40 cellular contexts compared by ENCODE assay signal in genomic region chr13:92621985-92622384, GRCh38.
"Had no signal": no experiment of that assay in that cellular context is flagged by ENCODE, and none has a peak within 500 bp of the region (broad histone marks: within the 10 kb centered on the region; RNA-seq: fewer than 3 reads in every experiment).

No MANE protein-coding gene starts in this region.

- H3K4me3 ChIP-seq: adrenal gland, ascending aorta, body of pancreas, breast epithelium, cardiac muscle cell had no signal

- H3K4me1 Mint-ChIP-seq: activated naive CD4-positive, alpha-beta T cell treated with anti-CD3 and anti-CD28 coated beads, Interleukin-2, amount 10 ng/mL, durations not matched to agents 7 days and 5 days; activated naive CD4-positive, alpha-beta T cell treated with anti-CD3 and anti-CD28 coated beads, Interleukin-2, amount 50 U/mL, for 24 hours; activated naive CD8-positive, alpha-beta T cell treated with anti-CD3 and anti-CD28 coated beads for 36 hours; activated naive CD8-positive, alpha-beta T cell treated with anti-CD3 and anti-CD28 coated beads, Interleukin-2, amount 10 ng/mL, durations not matched to agents 7 days and 5 days; activated naive CD8-positive, alpha-beta T cell treated with anti-CD3 and anti-CD28 coated beads, Interleukin-2, amount 50 U/mL, for 24 hours; activated T-helper 17 cell treated with anti-CD3 and anti-CD28 coated beads, Interleukin-2, amount 50 U/mL, for 72 hours; brain; central memory CD8-positive, alpha-beta T cell had no signal

- H3K4me1 ChIP-seq: adrenal gland, ascending aorta, body of pancreas, breast epithelium had no signal

- H3K4me3 Mint-ChIP-seq: activated naive CD4-positive, alpha-beta T cell treated with anti-CD3 and anti-CD28 coated beads for 36 hours; activated naive CD4-positive, alpha-beta T cell treated with anti-CD3 and anti-CD28 coated beads, Interleukin-2, amount 10 ng/mL, durations not matched to agents 7 days and 5 days; activated naive CD4-positive, alpha-beta T cell treated with anti-CD3 and anti-CD28 coated beads, Interleukin-2, amount 50 U/mL, for 24 hours; activated naive CD8-positive, alpha-beta T cell; activated naive CD8-positive, alpha-beta T cell treated with anti-CD3 and anti-CD28 coated beads for 36 hours; activated naive CD8-positive, alpha-beta T cell treated with anti-CD3 and anti-CD28 coated beads, Interleukin-2, amount 10 ng/mL, durations not matched to agents 7 days and 5 days; activated naive CD8-positive, alpha-beta T cell treated with anti-CD3 and anti-CD28 coated beads, Interleukin-2, amount 50 U/mL, for 24 hours; activated T-cell treated with anti-CD3 and anti-CD28 coated beads, Interleukin-2, amount 50 U/mL, for 24 hours; activated T-cell treated with anti-CD3 and anti-CD28 coated beads, Interleukin-2, amount 50 U/mL, for 4 hours; activated T-cell treated with anti-CD3 and anti-CD28 coated beads, Interleukin-2, amount 50 U/mL, for 72 hours; activated T-helper 1 cell treated with anti-CD3 and anti-CD28 coated beads, Interleukin-12 subunit alpha, Interleukin-12 subunit beta, Interleukin-2, Interleukin-4 antibody, amounts not matched to agents 30 ng/mL and 10 ng/mL and 1 ng/mL, durations not matched to agents 14 hours and 24 hours and 36 hours; activated T-helper 17 cell treated with anti-CD3 and anti-CD28 coated beads, Interleukin-2, amount 50 U/mL, for 72 hours; brain; central memory CD8-positive, alpha-beta T cell had no signal

- ATAC-seq: activated naive CD4-positive, alpha-beta T cell treated with anti-CD3 and anti-CD28 coated beads, Interleukin-2, amount 50 U/mL, for 72 hours; activated naive CD8-positive, alpha-beta T cell treated with anti-CD3 and anti-CD28 coated beads, Interleukin-2, amount 50 U/mL, for 24 hours; activated T-cell treated with anti-CD3 and anti-CD28 coated beads, Interleukin-2, amount 50 U/mL, for 4 hours; activated T-cell treated with anti-CD3 and anti-CD28 coated beads, Interleukin-2, amount 50 U/mL, for 72 hours; activated T-helper 17 cell treated with anti-CD3 and anti-CD28 coated beads, Interleukin-2, amount 50 U/mL, for 72 hours; body of pancreas had no signal

- H3K27me3 ChIP-seq: adrenal gland, ascending aorta, body of pancreas, brain microvascular endothelial cell, breast epithelium, cardiac muscle cell had no signal

- H3K27ac Mint-ChIP-seq: activated naive CD4-positive, alpha-beta T cell treated with anti-CD3 and anti-CD28 coated beads for 36 hours; activated naive CD4-positive, alpha-beta T cell treated with anti-CD3 and anti-CD28 coated beads, Interleukin-2, amount 10 ng/mL, durations not matched to agents 7 days and 5 days; activated naive CD4-positive, alpha-beta T cell treated with anti-CD3 and anti-CD28 coated beads, Interleukin-2, amount 50 U/mL, for 24 hours; activated naive CD4-positive, alpha-beta T cell treated with anti-CD3 and anti-CD28 coated beads, Interleukin-2, amount 50 U/mL, for 72 hours; activated naive CD8-positive, alpha-beta T cell; activated naive CD8-positive, alpha-beta T cell treated with anti-CD3 and anti-CD28 coated beads for 36 hours; activated naive CD8-positive, alpha-beta T cell treated with anti-CD3 and anti-CD28 coated beads, Interleukin-2, amount 10 ng/mL, durations not matched to agents 7 days and 5 days; activated naive CD8-positive, alpha-beta T cell treated with anti-CD3 and anti-CD28 coated beads, Interleukin-2, amount 50 U/mL, for 24 hours; activated T-cell treated with anti-CD3 and anti-CD28 coated beads, Interleukin-2, amount 50 U/mL, for 24 hours; activated T-cell treated with anti-CD3 and anti-CD28 coated beads, Interleukin-2, amount 50 U/mL, for 72 hours; activated T-helper 1 cell treated with anti-CD3 and anti-CD28 coated beads, Interleukin-12 subunit alpha, Interleukin-12 subunit beta, Interleukin-2, Interleukin-4 antibody, amounts not matched to agents 30 ng/mL and 10 ng/mL and 1 ng/mL, durations not matched to agents 14 hours and 24 hours and 36 hours; activated T-helper 17 cell treated with anti-CD3 and anti-CD28 coated beads, Interleukin-2, amount 50 U/mL, for 72 hours; activated T-helper 2 cell treated with anti-CD3 and anti-CD28 coated beads, Interferon-gamma antibody, Interleukin-2, Interleukin-4, amounts not matched to agents 10 μg/mL and 5 μg/mL and 100 μg/mL, durations not matched to agents 14 hours and 24 hours and 36 hours; brain had no signal

- H3K9me3 Mint-ChIP-seq: activated naive CD4-positive, alpha-beta T cell treated with anti-CD3 and anti-CD28 coated beads, Interleukin-2, amount 50 U/mL, for 24 hours; activated naive CD8-positive, alpha-beta T cell treated with anti-CD3 and anti-CD28 coated beads for 36 hours; activated T-helper 1 cell treated with anti-CD3 and anti-CD28 coated beads, Interleukin-12 subunit alpha, Interleukin-12 subunit beta, Interleukin-2, Interleukin-4 antibody, amounts not matched to agents 30 ng/mL and 10 ng/mL and 1 ng/mL, durations not matched to agents 14 hours and 24 hours and 36 hours; brain had no signal

- H3K27ac ChIP-seq: adrenal gland, ascending aorta, body of pancreas, brain microvascular endothelial cell, breast epithelium, cardiac muscle cell had no signal

- H3K36me3 Mint-ChIP-seq: activated naive CD4-positive, alpha-beta T cell treated with anti-CD3 and anti-CD28 coated beads, Interleukin-2, amount 10 ng/mL, durations not matched to agents 7 days and 5 days; activated naive CD4-positive, alpha-beta T cell treated with anti-CD3 and anti-CD28 coated beads, Interleukin-2, amount 50 U/mL, for 24 hours; activated naive CD4-positive, alpha-beta T cell treated with anti-CD3 and anti-CD28 coated beads, Interleukin-2, amount 50 U/mL, for 72 hours; activated naive CD8-positive, alpha-beta T cell; activated naive CD8-positive, alpha-beta T cell treated with anti-CD3 and anti-CD28 coated beads for 36 hours; activated naive CD8-positive, alpha-beta T cell treated with anti-CD3 and anti-CD28 coated beads, Interleukin-2, amount 10 ng/mL, durations not matched to agents 7 days and 5 days; brain had no signal

- H3K36me3 ChIP-seq: adrenal gland, ascending aorta, brain microvascular endothelial cell, breast epithelium, cardiac muscle cell had no signal

- FAIRE-seq: astrocyte, bronchial epithelial cell had no signal

- H3K27me3 Mint-ChIP-seq: activated naive CD4-positive, alpha-beta T cell treated with anti-CD3 and anti-CD28 coated beads, Interleukin-2, amount 10 ng/mL, durations not matched to agents 7 days and 5 days; activated naive CD4-positive, alpha-beta T cell treated with anti-CD3 and anti-CD28 coated beads, Interleukin-2, amount 50 U/mL, for 24 hours; activated naive CD8-positive, alpha-beta T cell; activated naive CD8-positive, alpha-beta T cell treated with anti-CD3 and anti-CD28 coated beads for 36 hours; activated naive CD8-positive, alpha-beta T cell treated with anti-CD3 and anti-CD28 coated beads, Interleukin-2, amount 10 ng/mL, durations not matched to agents 7 days and 5 days; activated naive CD8-positive, alpha-beta T cell treated with anti-CD3 and anti-CD28 coated beads, Interleukin-2, amount 50 U/mL, for 24 hours; activated T-cell treated with anti-CD3 and anti-CD28 coated beads, Interleukin-2, amount 50 U/mL, for 24 hours; activated T-helper 17 cell treated with anti-CD3 and anti-CD28 coated beads, Interleukin-2, amount 50 U/mL, for 72 hours; brain; central memory CD8-positive, alpha-beta T cell had no signal

- H3K9me3 ChIP-seq: adrenal gland, ascending aorta, body of pancreas, breast epithelium had no signal

- DNase-seq: activated effector memory CD4-positive, alpha-beta T cell treated with anti-CD3 and anti-CD28 coated beads, Interleukin-2, amount 50 U/mL, for 16 hours; activated effector memory CD4-positive, alpha-beta T cell treated with Interleukin-2 at 50 U/mL for 16 hours; activated gamma-delta T cell; activated gamma-delta T cell treated with Interleukin-2 at 50 U/mL for 16 hours; activated naive CD4-positive, alpha-beta T cell; activated naive CD4-positive, alpha-beta T cell treated with anti-CD3 and anti-CD28 coated beads for 36 hours; activated naive CD4-positive, alpha-beta T cell treated with anti-CD3 and anti-CD28 coated beads, Interleukin-2, amount 10 ng/mL, durations not matched to agents 7 days and 5 days; activated naive CD4-positive, alpha-beta T cell treated with anti-CD3 and anti-CD28 coated beads, Interleukin-2, amount 50 U/mL, for 16 hours; activated naive CD4-positive, alpha-beta T cell treated with Interleukin-2 at 50 U/mL for 16 hours; activated naive CD8-positive, alpha-beta T cell treated with anti-CD3 and anti-CD28 coated beads for 36 hours; activated naive CD8-positive, alpha-beta T cell treated with anti-CD3 and anti-CD28 coated beads, Interleukin-2, amount 10 ng/mL, durations not matched to agents 7 days and 5 days; activated naive CD8-positive, alpha-beta T cell treated with anti-CD3 and anti-CD28 coated beads, Interleukin-2, amount 50 U/mL, for 24 hours; activated T-cell treated with anti-CD3 and anti-CD28 coated beads, Interleukin-2, amount 50 U/mL, for 1 hour; activated T-cell treated with anti-CD3 and anti-CD28 coated beads, Interleukin-2, amount 50 U/mL, for 24 hours; activated T-cell treated with anti-CD3 and anti-CD28 coated beads, Interleukin-2, amount 50 U/mL, for 4 hours; activated T-cell treated with anti-CD3 and anti-CD28 coated beads, Interleukin-2, amount 50 U/mL, for 48 hours; activated T-cell treated with anti-CD3 and anti-CD28 coated beads, Interleukin-2, amount 50 U/mL, for 72 hours; adrenal gland; amniotic stem cell; amygdala; anterior cingulate cortex; aorta; body of pancreas; brain microvascular endothelial cell; caudate nucleus; central memory CD4-positive, alpha-beta T cell; cerebellar nuclear complex had no signal
